ENCODE assay signal across 11 cellular contexts in genomic region chr18:498901-499300, GRCh38. TPM values are rescaled to one million over a fixed set of nuclear protein-coding genes. Genes with fewer than 3 reads are reported as not detected.
DNase-seq lines count a peak whose midpoint lies in the region; ATAC-seq, FAIRE-seq and TF ChIP-seq lines count a peak whose summit lies in the region.
"Had no signal": no experiment of that assay in that cellular context is flagged by ENCODE, and none has a peak within 500 bp of the region (broad histone marks: within the 10 kb centered on the region; RNA-seq: fewer than 3 reads in every experiment).

No MANE protein-coding gene starts in this region.

- WGBS in pancreas, 2 donors, result 42 to 47% methylated on average over 3 of the region's 3 CpGs

- in situ Hi-C loops in astrocyte of the cerebellum (cut with HindIII; ENCODE audit: low sequenced_read_pairs), result no loop called here

- no peak for TF ChIP-seq CTCF in astrocyte of the cerebellum (IDR thresholded peaks at IDR 0.05; ENCODE audit: low read depth, low read length, missing control alignments)
- no peak for TF ChIP-seq CTCF in left lung (IDR thresholded peaks at IDR 0.05)
- TF ChIP-seq CTCF in pancreas (IDR thresholded peaks at IDR 0.05), result no peak

- H3K9me3 ChIP-seq in left lung (no peaks in the 10 kb centered on the region), stomach smooth muscle (ENCODE audit: control insufficient read depth in 2 of 2, low read length in 2 of 2) (no peaks in the 10 kb centered on the region), pancreas (no peaks in the 10 kb centered on the region)

- no peak for DNase-seq in H7
- DNase-seq in astrocyte of the cerebellum (ENCODE audit: low read depth), result no peak
- DNase-seq in left lung, result no peak
- DNase-seq in pancreas, result no peak
- DNase-seq: activated naive CD4-positive, alpha-beta T cell; NCI-H1417 treated with DMSO at 0.1 percent for 48 hours had no signal

- H3K27me3 ChIP-seq in H7 (ENCODE audit: control insufficient read depth, insufficient read depth, low read length), result peaks cover 37% of the 10 kb centered on the region
- peaks cover 4 to 58% of the 10 kb centered on the region in 2 donors for H3K27me3 ChIP-seq in left lung
- H3K27me3 ChIP-seq in stomach smooth muscle (ENCODE audit: control insufficient read depth in 1 of 2, insufficient read depth in 2 of 2, low read length in 2 of 2), result peaks cover 14 to 30% of the 10 kb centered on the region in 2 donors
- peaks cover 0 to 4% (median 4%) of the 10 kb centered on the region in 4 donors for H3K27me3 ChIP-seq in pancreas

- no peaks in the 10 kb centered on the region for H3K36me3 ChIP-seq in H7 (replicated peaks; ENCODE audit: control insufficient read depth, insufficient read depth, low read length)
- no peaks in the 10 kb centered on the region for H3K36me3 ChIP-seq in left lung
- no peaks in the 10 kb centered on the region for H3K36me3 ChIP-seq in stomach smooth muscle (ENCODE audit: control insufficient read depth in 2 of 2, insufficient read depth in 2 of 2, low read length in 2 of 2)
- no peaks in the 10 kb centered on the region for H3K36me3 ChIP-seq in pancreas

- peak overlapping the region; percentile 56 for H3K4me3 ChIP-seq in H7 (ENCODE audit: insufficient read depth, low read depth, low read length)
- H3K4me3 ChIP-seq in astrocyte of the cerebellum (ENCODE audit: low read depth, low read length), result peak overlapping the region; percentile 91
- H3K4me3 ChIP-seq in left lung, result peak overlapping the region; percentile 46 to 48
- peak overlapping the region; percentile 70 to 73 for H3K4me3 ChIP-seq in stomach smooth muscle (ENCODE audit: low read length in 2 of 2)
- peak overlapping the region in 1 of 4 donors; percentile 43 for H3K4me3 ChIP-seq in pancreas

- peaks cover 2 to 32% of the 10 kb centered on the region in 2 donors for H3K4me1 ChIP-seq in left lung
- H3K4me1 ChIP-seq in stomach smooth muscle (ENCODE audit: control insufficient read depth, insufficient read depth, low read length), result peaks cover 15% of the 10 kb centered on the region
- peaks cover 0 to 8% (median 7%) of the 10 kb centered on the region in 3 donors for H3K4me1 ChIP-seq in pancreas

- H3K27ac ChIP-seq in left lung (peak overlapping the region in 1 of 2 donors; percentile 47), stomach smooth muscle (ENCODE audit: low read length) (no peak overlapping the region), pancreas (no peak overlapping the region)
- H3K27ac ChIP-seq: HL-60 had no signal

- H3K9ac ChIP-seq in stomach smooth muscle (ENCODE audit: low read length in 2 of 2), result peak overlapping the region in 1 of 2 donors; percentile 13

- ATAC-seq in left lung, result no peak
- no peak for ATAC-seq in GM19324 (IDR thresholded peaks at IDR 0.05; ENCODE audit: low FRiP score, unreplicated experiment)
- ATAC-seq in HG02938 (IDR thresholded peaks at IDR 0.05; ENCODE audit: unreplicated experiment), result no peak
- ATAC-seq in HG03139 (IDR thresholded peaks at IDR 0.05; ENCODE audit: unreplicated experiment), result no peak
- ATAC-seq in pancreas, result no peak

- no peak for FAIRE-seq in pancreas (lab: Jason Lieb, UNC)

- intact Hi-C loops in left lung (cut with DNase I) (no loop called here), pancreas (cut with DNase I) (no loop called here)

RNA-seq across cellular contexts. Expression of gene COLEC12, which starts 1.6 kb away (rescaled TPM):
- total RNA-seq in H7 (2014; rRNA removed; shearing (Covaris generic)), result 1.9 and 8.9 TPM in 2 replicates
- 10 to 100 TPM; 32.9 to 45.2 TPM for total RNA-seq in left lung
- 1 to 10 TPM in 4 of 6 donors, under 1 TPM in 2; 0.56 to 5.5 (median 2.5) TPM for total RNA-seq in pancreas
- under 1 TPM; 0.35 to 0.76 TPM for polyA plus RNA-seq in pancreas
